Comparison of ENCODE assay signal across 8 cellular contexts in genomic region chr9:63385479-63385878, GRCh38.
DNase-seq lines count a peak whose midpoint lies in the region; ATAC-seq and TF ChIP-seq lines count a peak whose summit lies in the region.
"Not testable (repeated sequence)": the region's sequence is repeated elsewhere in the genome, so short reads cannot be mapped to it uniquely, and the experiment has no call there.

No MANE protein-coding gene starts in this region.

- H3K27me3 ChIP-seq in OCI-LY3 (ENCODE audit: low read depth, low read length); body of pancreas; esophagus muscularis mucosa; iPS DF 6.9 (ENCODE audit: control insufficient read depth, insufficient read depth, low read length): not testable (repeated sequence)

- H3K9ac ChIP-seq in OCI-LY3 (ENCODE audit: low read length), result not testable (repeated sequence)

- not testable (repeated sequence) for H3K4me1 Mint-ChIP-seq in activated CD8-positive, alpha-beta T cell treated with anti-CD3 and anti-CD28 coated beads for 36 hours (ENCODE audit: low read depth); mesothelial cell of epicardium

- CTCF ChIA-PET in activated CD8-positive, alpha-beta T cell treated with anti-CD3 and anti-CD28 coated beads for 36 hours (lab: Charles Lee), result not testable (repeated sequence)

- H3K4me1 ChIP-seq in OCI-LY3 (ENCODE audit: low read length); body of pancreas; esophagus muscularis mucosa; iPS DF 6.9 (ENCODE audit: control insufficient read depth, insufficient read depth, low read length): not testable (repeated sequence)

- POLR2A ChIA-PET in activated CD8-positive, alpha-beta T cell treated with anti-CD3 and anti-CD28 coated beads for 36 hours (lab: Charles Lee), result not testable (repeated sequence)

- not testable (repeated sequence) for H3K36me3 ChIP-seq in OCI-LY3 (replicated peaks; ENCODE audit: low read depth, low read length); body of pancreas (replicated peaks in 1 of 2; ENCODE audit: insufficient read depth in 1 of 2, low read depth in 2 of 2); esophagus muscularis mucosa; iPS DF 6.9 (ENCODE audit: control insufficient read depth, insufficient read depth, low read length)

- not testable (repeated sequence) for ATAC-seq in activated CD8-positive, alpha-beta T cell treated with anti-CD3 and anti-CD28 coated beads for 36 hours; body of pancreas

- DNase-seq in activated CD8-positive, alpha-beta T cell treated with anti-CD3 and anti-CD28 coated beads for 36 hours; esophagus muscularis mucosa (ENCODE audit: extremely low spot score); iPS DF 6.9 (ENCODE audit: low read depth, low spot score); retinal pigment epithelial cell (ENCODE audit: low read depth): not testable (repeated sequence)
- DNase-seq in body of pancreas (peak in 3 of 4 donors; percentile 4 to 9 (median 8)), mesothelial cell of epicardium (ENCODE audit: low spot score in 2 of 2, unreplicated experiment in 2 of 2) (peak in 1 of 2 experiments; percentile 38)

- H3K36me3 Mint-ChIP-seq in activated CD8-positive, alpha-beta T cell treated with anti-CD3 and anti-CD28 coated beads for 36 hours (ENCODE audit: low read depth); mesothelial cell of epicardium: not testable (repeated sequence)

- H3K4me3 Mint-ChIP-seq in activated CD8-positive, alpha-beta T cell treated with anti-CD3 and anti-CD28 coated beads for 36 hours, result peak overlapping the region; percentile 24
- peak overlapping the region; percentile 77 for H3K4me3 Mint-ChIP-seq in mesothelial cell of epicardium

- 54% methylated on average over 4 of the region's 28 CpGs; no CpG with 5 or more reads in 1 of the 2 donors for WGBS in body of pancreas, 2 donors
- WGBS in esophagus muscularis mucosa, result no CpG with 5 or more reads among the region's 28 CpGs
- no CpG with 5 or more reads among the region's 28 CpGs for WGBS in iPS DF 6.9 (ENCODE audit: insufficient coverage, insufficient read length)

- H3K9me3 Mint-ChIP-seq in activated CD8-positive, alpha-beta T cell treated with anti-CD3 and anti-CD28 coated beads for 36 hours; mesothelial cell of epicardium: not testable (repeated sequence)

- TF ChIP-seq CTCF in OCI-LY3 (IDR thresholded peaks at IDR 0.05; ENCODE audit: low read depth, low read length); activated CD8-positive, alpha-beta T cell treated with anti-CD3 and anti-CD28 coated beads for 36 hours (IDR thresholded peaks at IDR 0.05); body of pancreas (IDR thresholded peaks at IDR 0.05); esophagus muscularis mucosa (IDR thresholded peaks at IDR 0.05); mesothelial cell of epicardium (IDR thresholded peaks at IDR 0.05; ENCODE audit: unreplicated experiment); retinal pigment epithelial cell (conservative IDR thresholded peaks at IDR 0.05; ENCODE audit: low read depth, low read length): not testable (repeated sequence)

- not testable (repeated sequence) for H3K79me2 ChIP-seq in OCI-LY3 (ENCODE audit: low read length)

- not testable (repeated sequence) for H2AFZ ChIP-seq in OCI-LY3 (ENCODE audit: low read depth, low read length)

- not testable (repeated sequence) for TF ChIP-seq POLR2A in body of pancreas (IDR thresholded peaks at IDR 0.05); esophagus muscularis mucosa (IDR thresholded peaks at IDR 0.05; ENCODE audit: low read depth)

- not testable (repeated sequence) for H3K27ac ChIP-seq in OCI-LY3 (ENCODE audit: low read length); body of pancreas; esophagus muscularis mucosa (replicated peaks in 1 of 4); iPS DF 6.9 (ENCODE audit: low read length)

- H3K4me3 ChIP-seq in GM08714 (ENCODE audit: low read length), result peak overlapping the region; percentile 36; the same call in 1 of the 2 replicates
- H3K4me3 ChIP-seq in OCI-LY3 (ENCODE audit: low read length), result peak overlapping the region; percentile 64
- H3K4me3 ChIP-seq in body of pancreas, result not testable (repeated sequence)
- H3K4me3 ChIP-seq in esophagus muscularis mucosa, result peak overlapping the region in 3 of 4 donors; percentile 27 to 49 (median 36)
- peak overlapping the region; percentile 38; the same call in 1 of the 2 replicates for H3K4me3 ChIP-seq in iPS DF 6.9 (ENCODE audit: low read length)
- peak overlapping the region; percentile 29 for H3K4me3 ChIP-seq in retinal pigment epithelial cell (ENCODE audit: low read length)

- not testable (repeated sequence) for H3K27ac Mint-ChIP-seq in activated CD8-positive, alpha-beta T cell treated with anti-CD3 and anti-CD28 coated beads for 36 hours
- H3K27ac Mint-ChIP-seq in mesothelial cell of epicardium, result peak overlapping the region; percentile 75

- H3K27me3 Mint-ChIP-seq in activated CD8-positive, alpha-beta T cell treated with anti-CD3 and anti-CD28 coated beads for 36 hours; mesothelial cell of epicardium (ENCODE audit: low read depth): not testable (repeated sequence)

- H3K4me2 ChIP-seq in OCI-LY3 (ENCODE audit: low read length), result peak overlapping the region; percentile 49

- intact Hi-C loops in activated CD8-positive, alpha-beta T cell treated with anti-CD3 and anti-CD28 coated beads for 36 hours (cut with micrococcal nuclease); body of pancreas (cut with DNase I); esophagus muscularis mucosa (cut with DNase I): not testable (repeated sequence)

- TF ChIP-seq EP300 in esophagus muscularis mucosa (IDR thresholded peaks at IDR 0.05), result not testable (repeated sequence)

- H3K9me3 ChIP-seq in OCI-LY3 (ENCODE audit: insufficient read depth, low read length); body of pancreas; esophagus muscularis mucosa; iPS DF 6.9 (ENCODE audit: control insufficient read depth, insufficient read depth, low read length): not testable (repeated sequence)

- not testable (repeated sequence) for H4K20me1 ChIP-seq in OCI-LY3 (ENCODE audit: insufficient read depth, low read length)
